1 cellular context compared by ENCODE assay signal in genomic region chr3:194633349-194634004, GRCh38.
TF ChIP-seq lines count a peak whose summit lies in the region.

Gene TMEM44 (minus strand): TSS chr3:194633419. CDS start chr3:194633215, 204 bp downstream.

TF ChIP-seq in GM12878, 131 proteins besides CTCF, POLR2A, EP300 and RAD21 (continued from another document and continues in another):
- TF ChIP-seq HSF1 (IDR thresholded peaks at IDR 0.05; ENCODE audit: low read depth, low read length) (no peak), BHLHE40 (IDR thresholded peaks at IDR 0.05; ENCODE audit: borderline replicate concordance in 1 of 2, low read depth in 2 of 2, low read length in 1 of 2) (peak in 1 of 2 experiments; percentile 60; a peak in 2 of 4 replicates), SMARCA5 (IDR thresholded peaks at IDR 0.05) (peak; percentile 93), ZNF207 (IDR thresholded peaks at IDR 0.05; ENCODE audit: borderline replicate concordance) (0 out of 2 replicates have a peak, but pooled peaks have one; percentile 25), ZNF592 (IDR thresholded peaks at IDR 0.05) (peak; percentile 68; the same call in 1 of the 2 replicates), CHD1 (IDR thresholded peaks at IDR 0.05; ENCODE audit: low read depth, low read length) (no peak), NRF1 (conservative IDR thresholded peaks at IDR 0.05; ENCODE audit: low read depth, low read length) (0 out of 2 replicates have a peak, but pooled peaks have one; percentile 7), RCOR1 (conservative IDR thresholded peaks at IDR 0.05; ENCODE audit: low read depth, low read length) (no peak), WRNIP1 (IDR thresholded peaks at IDR 0.05; ENCODE audit: borderline replicate concordance, low read depth, low read length) (no peak), E2F8 (IDR thresholded peaks at IDR 0.05; ENCODE audit: low read depth, partially characterized antibody) (no peak), HDAC6 (IDR thresholded peaks at IDR 0.05; ENCODE audit: unreplicated experiment) (no peak), BCLAF1 (IDR thresholded peaks at IDR 0.05) (no peak), PKNOX1 (IDR thresholded peaks at IDR 0.05) (no peak), YY1 (IDR thresholded peaks at IDR 0.05; ENCODE audit: low read depth, low read length) (peak; percentile 38; the same call in 1 of the 2 replicates), FOXM1 (IDR thresholded peaks at IDR 0.05; ENCODE audit: low read depth, low read length) (no peak), RELA (IDR thresholded peaks at IDR 0.05; ENCODE audit: borderline replicate concordance, partially characterized antibody) (peak; percentile 66), RBBP5 (conservative IDR thresholded peaks at IDR 0.05) (no peak), NR2F1 (conservative IDR thresholded peaks at IDR 0.05) (peak; percentile 91), NBN (IDR thresholded peaks at IDR 0.05) (0 out of 2 replicates have a peak, but pooled peaks have one; percentile 23), EGR1 (IDR thresholded peaks at IDR 0.05; ENCODE audit: borderline replicate concordance in 1 of 2, low read depth in 2 of 2, low read length in 2 of 2) (peak in 1 of 2 experiments; percentile 35; a peak in 1 of 3 replicates), DPF2 (IDR thresholded peaks at IDR 0.05) (peak; percentile 83; the same call in 1 of the 2 replicates), SREBF1 (IDR thresholded peaks at IDR 0.05; ENCODE audit: low read length) (no peak), RUNX3 (IDR thresholded peaks at IDR 0.05; ENCODE audit: low read length) (peak; percentile 68), ESRRA (IDR thresholded peaks at IDR 0.05; ENCODE audit: low read length) (no peak), ETV6 (conservative IDR thresholded peaks at IDR 0.05 in 1 of 2, IDR thresholded peaks at IDR 0.05 in 1 of 2; ENCODE audit: borderline replicate concordance in 1 of 2, low read depth in 1 of 2) (peak in 1 of 2 experiments; percentile 19; a peak in 1 of 4 replicates), CEBPB (IDR thresholded peaks at IDR 0.05; ENCODE audit: borderline replicate concordance in 1 of 2, low read depth in 2 of 2, low read length in 2 of 2) (no peak), CBFB (IDR thresholded peaks at IDR 0.05; ENCODE audit: low read depth) (no peak; the same call in 1 of the 2 replicates), MXI1 (IDR thresholded peaks at IDR 0.05; ENCODE audit: low read depth, low read length) (peak; percentile 37; the same call in 1 of the 2 replicates), GATAD2B (conservative IDR thresholded peaks at IDR 0.05; ENCODE audit: low read depth) (peak; percentile 93), ZNF217 (IDR thresholded peaks at IDR 0.05) (peak; percentile 73), KDM1A (IDR thresholded peaks at IDR 0.05; ENCODE audit: borderline replicate concordance) (no peak), SIN3A (IDR thresholded peaks at IDR 0.05; ENCODE audit: low read depth, low read length) (no peak), LARP7 (IDR thresholded peaks at IDR 0.05) (peak; percentile 92), IKZF2 (IDR thresholded peaks at IDR 0.05) (peak in 1 of 2 experiments; percentile 34; a peak in 1 of 4 replicates), RB1 (IDR thresholded peaks at IDR 0.05; ENCODE audit: borderline replicate concordance) (peak; percentile 81; the same call in 1 of the 2 replicates), TARDBP (IDR thresholded peaks at IDR 0.05; ENCODE audit: borderline replicate concordance) (no peak), IKZF1 (conservative IDR thresholded peaks at IDR 0.05) (peak; percentile 87), USF2 (IDR thresholded peaks at IDR 0.05; ENCODE audit: borderline replicate concordance, low read depth, low read length) (no peak), PBX3 (IDR thresholded peaks at IDR 0.05; ENCODE audit: insufficient replicate concordance, low read depth, low read length) (no peak), SMAD1 (IDR thresholded peaks at IDR 0.05; ENCODE audit: low read depth, partially characterized antibody) (no peak), ZNF384 (IDR thresholded peaks at IDR 0.05; ENCODE audit: borderline replicate concordance, low read depth, low read length) (no peak), MTA3 (IDR thresholded peaks at IDR 0.05; ENCODE audit: borderline replicate concordance, low read length) (no peak), STAT1 (conservative IDR thresholded peaks at IDR 0.05) (no peak), ZZZ3 (IDR thresholded peaks at IDR 0.05; ENCODE audit: control insufficient read depth, insufficient read length, low read depth) (no peak), TAF1 (IDR thresholded peaks at IDR 0.05; ENCODE audit: borderline replicate concordance, low read depth, low read length) (peak; percentile 19; the same call in 1 of the 2 replicates), NKRF (conservative IDR thresholded peaks at IDR 0.05) (peak; percentile 64; the same call in 1 of the 2 replicates), EZH2 (IDR thresholded peaks at IDR 0.05; ENCODE audit: borderline replicate concordance, control insufficient read depth, low read depth, low read length) (no peak), STAT3 (IDR thresholded peaks at IDR 0.05; ENCODE audit: low read depth, low read length) (no peak), IRF3 (IDR thresholded peaks at IDR 0.05) (no peak)
